ENCODE assay signal across 8 cellular contexts in the genomic region with DNA sequence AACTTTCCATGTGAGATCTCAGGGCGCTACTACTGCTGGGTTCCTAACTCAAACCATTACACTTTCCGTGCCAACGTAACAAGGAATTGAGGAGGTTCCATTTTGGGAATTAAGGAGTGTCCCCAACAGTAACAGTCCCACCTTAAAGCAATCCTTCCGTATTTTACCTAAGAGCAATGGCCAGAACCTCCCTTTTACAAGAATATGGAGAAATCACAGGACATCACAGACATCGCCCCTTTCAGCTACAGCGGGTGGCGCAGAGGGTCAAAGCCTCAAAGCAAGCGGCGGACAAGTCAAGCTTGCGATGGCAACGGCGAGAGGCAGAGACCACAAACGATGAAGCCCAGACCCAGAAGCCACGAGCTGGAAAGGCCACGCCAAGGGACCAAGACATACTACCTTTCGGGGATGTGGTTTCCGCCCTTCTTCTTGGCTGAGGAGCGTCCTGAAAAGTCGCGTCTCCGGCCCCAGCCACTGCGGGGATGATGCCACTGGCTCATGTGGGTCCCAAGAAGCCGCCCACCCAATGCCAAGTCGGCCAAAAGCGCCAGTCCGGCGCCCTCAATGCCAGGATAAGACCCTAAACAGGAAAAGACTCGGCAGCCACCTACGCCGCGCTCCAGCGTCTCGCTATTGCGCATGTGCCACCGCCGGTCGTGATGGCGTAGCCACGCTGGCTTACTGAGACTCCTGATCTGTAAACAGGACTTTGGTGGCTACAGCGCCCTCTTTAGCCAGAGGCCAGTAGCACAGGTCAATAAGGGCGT. TPM values are rescaled to one million over a fixed set of nuclear protein-coding genes. Genes with fewer than 3 reads are reported as not detected.
A peak's percentile ranks its signal among the peaks of the same experiment; 100 is the strongest.
DNase-seq lines count a peak whose midpoint lies in the region; ATAC-seq and TF ChIP-seq lines count a peak whose summit lies in the region.

A gene (minus strand): TSS at position 632 of the 770 bp plus-strand sequence. CDS start 129 bp downstream, at position 503.

- H3K9me3 Mint-ChIP-seq in IgD-negative memory B cell, result no peaks in the 10 kb centered on the region

- H3K27ac Mint-ChIP-seq in IgD-negative memory B cell, result peak within 1 kb of the TSS; percentile 84 to 99 (median 95)

- ATAC-seq in GM21528 (IDR thresholded peaks at IDR 0.05; ENCODE audit: low FRiP score, unreplicated experiment), result peak; percentile 99

- no peaks in the 10 kb centered on the region for H3K9me3 ChIP-seq in mucosa of stomach (ENCODE audit: control insufficient read depth, low read length)

- peak within 1 kb of the TSS; percentile 96 to 99 (median 96) for H3K4me3 Mint-ChIP-seq in IgD-negative memory B cell

- H3K36me3 Mint-ChIP-seq in IgD-negative memory B cell, result no peaks in the 10 kb centered on the region

- DNase-seq in DMS153 (lab: John Stamatoyannopoulos, UW) (peak; percentile 86), OCI-M2 (lab: John Stamatoyannopoulos, UW; ENCODE audit: unreplicated experiment) (peak; percentile 90), activated T-cell treated with anti-CD3 and anti-CD28 coated beads for 48 hours (ENCODE audit: low read depth) (peak; percentile 95), erythroblast (lab: John Stamatoyannopoulos, UW) (peak; percentile 93 to 96)
- DNase-seq in stimulated activated CD8-positive, alpha-beta memory T cell treated with anti-CD3 and anti-CD28 coated beads, Interleukin-7, amount 100 ng/mL, for 24 hours (ENCODE audit: low read depth), result peak; percentile 97

- peak within 1 kb of the TSS; percentile 96 for H3K9ac ChIP-seq in mucosa of stomach (ENCODE audit: low read length)

- H3K4me1 ChIP-seq in mucosa of stomach (ENCODE audit: control insufficient read depth, insufficient read depth, low read length), result peaks cover 8% of the 10 kb centered on the region

- peak; percentile 84 for TF ChIP-seq POLR2A in erythroblast (IDR thresholded peaks at IDR 0.05; ENCODE audit: low read length)

- H3K36me3 ChIP-seq in mucosa of stomach (ENCODE audit: control insufficient read depth, insufficient read depth, low read length), result no peaks in the 10 kb centered on the region

- H3K27me3 Mint-ChIP-seq in IgD-negative memory B cell, result no peaks in the 10 kb centered on the region

- H3K4me1 Mint-ChIP-seq in IgD-negative memory B cell, result peaks cover 10 to 18% (median 12%) of the 10 kb centered on the region in 3 donors

- peak within 1 kb of the TSS; percentile 85 for H3K4me3 ChIP-seq in mucosa of stomach (ENCODE audit: low read length)

- H3K27me3 ChIP-seq in mucosa of stomach (ENCODE audit: control insufficient read depth, insufficient read depth, low read length), result no peaks in the 10 kb centered on the region

RNA-seq across cellular contexts. Expression of the gene that starts here (rescaled TPM):
- 47.3 TPM for polyA plus RNA-seq in IgD-negative memory B cell

Comparison
In these comparisons a context has a peak if more than half of its experiments do, and no peak if none do; other contexts are left out.
1. Peak in every context shown above with its lines: DNase-seq, ATAC-seq and H3K4me3 ChIP-seq.